11 cellular contexts compared by ENCODE assay signal in the genomic region with DNA sequence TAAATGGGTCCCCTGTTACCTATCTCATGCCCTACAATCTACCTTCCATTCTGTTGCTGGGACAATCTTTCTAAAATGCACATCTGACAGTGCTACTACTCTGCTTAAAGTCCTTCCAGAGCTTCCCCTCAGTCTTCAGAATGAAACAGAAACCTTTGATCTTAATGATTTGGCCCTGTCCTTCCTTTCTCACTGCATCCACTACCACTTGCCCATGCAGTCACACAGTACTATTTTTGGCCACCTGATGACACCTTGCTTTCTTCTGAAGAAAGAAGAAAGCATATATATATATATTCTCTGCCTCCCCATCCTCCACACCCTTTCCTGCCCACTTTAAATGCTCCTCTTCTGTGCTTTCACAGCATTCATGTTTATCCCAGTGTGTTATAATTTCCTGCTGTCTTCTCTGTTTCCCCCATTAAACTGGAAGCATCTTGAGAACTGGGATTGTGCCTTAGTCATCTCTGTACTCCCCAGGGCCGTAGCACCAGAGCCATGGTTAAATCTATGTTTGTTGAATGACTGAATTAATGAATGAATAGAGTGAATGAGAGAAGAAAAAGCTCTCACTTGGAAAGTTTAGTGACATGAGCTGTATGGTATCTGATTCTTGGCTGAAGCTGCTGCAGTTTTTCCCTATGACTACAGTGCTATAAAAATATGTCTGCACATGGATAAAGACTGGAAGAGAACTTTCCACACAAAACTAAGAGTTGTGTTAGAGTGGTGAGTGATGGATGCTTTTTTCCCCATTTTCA. TPM values are rescaled to one million over a fixed set of nuclear protein-coding genes. Genes with fewer than 3 reads are reported as not detected.
A peak's percentile ranks its signal among the peaks of the same experiment; 100 is the strongest.
DNase-seq lines count a peak whose midpoint lies in the region; ATAC-seq, FAIRE-seq and TF ChIP-seq lines count a peak whose summit lies in the region.
"Had no signal": no experiment of that assay in that cellular context is flagged by ENCODE, and none has a peak within 500 bp of the region (broad histone marks: within the 10 kb centered on the region; RNA-seq: fewer than 3 reads in every experiment).

No MANE protein-coding gene starts in this region.

- no peaks in the 10 kb centered on the region for H3K9me3 ChIP-seq in hepatocyte (ENCODE audit: low read depth)

- H3K27me3 ChIP-seq in hepatocyte = no peaks in the 10 kb centered on the region

- WGBS in hepatocyte (ENCODE audit: low lambda C conversion rate, missing lambda C conversion rate) = 53% methylated on average over 1 of the region's 1 CpG

- no peak overlapping the region for H3K4me2 ChIP-seq in hepatocyte

- H4K20me1 ChIP-seq in hepatocyte (ENCODE audit: insufficient read depth, poor library complexity, severe bottlenecking) = no peaks in the 10 kb centered on the region

- no peak for TF ChIP-seq POLR2A in H54 (IDR thresholded peaks at IDR 0.05; ENCODE audit: low read depth, low read length)

- H3K4me1 ChIP-seq in hepatocyte (ENCODE audit: insufficient read depth) = peaks cover 13% of the 10 kb centered on the region

- DNase-seq in H54 (ENCODE audit: insufficient read length, low spot score) (no peak), hepatocyte (ENCODE audit: low spot score) (no peak), cortex of kidney (lab: John Stamatoyannopoulos, UW) (no peak), SHP77 treated with DMSO at 0.1 percent for 48 hours (lab: John Stamatoyannopoulos, UW) (no peak)
- DNase-seq in stimulated activated CD4-positive, alpha-beta T cell treated with anti-CD3 and anti-CD28 coated beads, Interleukin-4, amount 100 ng/mL, for 1 hour = no peak
- DNase-seq: activated naive CD4-positive, alpha-beta T cell; GF-D8 had no signal

- no peak overlapping the region for H2AFZ ChIP-seq in hepatocyte

- no peak for TF ChIP-seq CTCF in hepatocyte (IDR thresholded peaks at IDR 0.05; ENCODE audit: poor library complexity)

- peak; percentile 73 for ATAC-seq in GM18861 (IDR thresholded peaks at IDR 0.05; ENCODE audit: unreplicated experiment)
- peak; percentile 55 for ATAC-seq in HG03558 (IDR thresholded peaks at IDR 0.05; ENCODE audit: extremely low read depth, unreplicated experiment)
- ATAC-seq in GM19397 (IDR thresholded peaks at IDR 0.05; ENCODE audit: unreplicated experiment) = no peak

- no peaks in the 10 kb centered on the region for H3K9me2 ChIP-seq in hepatocyte (replicated peaks; ENCODE audit: insufficient read depth)

- H3K27ac ChIP-seq in hepatocyte = peak overlapping the region; percentile 34

- H3K4me3 ChIP-seq in hepatocyte = no peak overlapping the region

- no peaks in the 10 kb centered on the region for H3K79me2 ChIP-seq in hepatocyte

- peak; percentile 45 for FAIRE-seq in H54 (lab: Jason Lieb, UNC)

- no peaks in the 10 kb centered on the region for H3K36me3 ChIP-seq in hepatocyte (replicated peaks; ENCODE audit: insufficient read depth, low read depth)

RNA-seq across cellular contexts. Expression of gene RTL9, which starts 56.2 kb away (rescaled TPM):
- total RNA-seq in hepatocyte = 2.7 and 2.9 TPM in 2 replicates
- 0.65 and 1.3 TPM in 2 replicates for polyA plus RNA-seq in hepatocyte
- total RNA-seq: pulmonary artery endothelial cell had no signal
